Comparison of ENCODE assay signal across 1 cellular context in the genomic region with DNA sequence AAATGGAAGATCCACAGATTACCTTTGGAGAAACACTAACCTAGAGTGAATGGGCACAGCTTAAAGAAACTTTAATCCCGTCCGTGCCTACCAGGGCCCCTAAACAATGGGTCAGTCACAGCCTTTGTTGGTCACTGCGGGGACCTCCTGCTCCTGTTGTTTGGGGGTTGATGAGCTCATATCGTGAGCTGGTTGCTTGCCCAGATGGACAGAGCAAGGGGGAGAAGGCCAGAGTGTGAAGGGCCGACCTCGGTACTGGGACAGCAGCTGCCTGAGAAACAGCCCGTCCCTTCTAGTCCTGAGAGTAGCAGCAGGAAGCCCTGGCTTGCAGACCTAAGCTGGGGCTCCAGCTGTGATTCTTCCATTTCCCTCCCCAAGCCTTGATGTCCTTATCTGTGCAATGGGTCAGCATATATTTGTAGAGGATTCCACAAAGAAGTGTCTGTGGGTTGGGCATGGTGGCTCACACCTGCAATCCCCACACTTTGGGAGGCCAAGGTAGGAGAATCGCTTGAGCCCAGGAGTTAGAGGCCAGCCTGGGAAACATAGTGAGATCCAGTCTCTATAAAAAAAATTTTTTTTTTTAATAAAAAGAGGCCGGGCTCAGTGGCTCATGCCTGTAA.
TF ChIP-seq lines count a peak whose summit lies in the region.

No MANE protein-coding gene starts in this region.

TF ChIP-seq in H1, 55 proteins besides CTCF, POLR2A, EP300 and RAD21:
- peak; percentile 66; the same call in 1 of the 2 replicates for TF ChIP-seq JUND (IDR thresholded peaks at IDR 0.05; ENCODE audit: low read length)
- TF ChIP-seq MAFK (IDR thresholded peaks at IDR 0.05; ENCODE audit: low read depth, low read length) = no peak
- TF ChIP-seq KDM5A (IDR thresholded peaks at IDR 0.05; ENCODE audit: low read length) = no peak
- TF ChIP-seq KDM1A (IDR thresholded peaks at IDR 0.05; ENCODE audit: borderline replicate concordance, low read length) = peak; percentile 98
- no peak for TF ChIP-seq BRCA1 (IDR thresholded peaks at IDR 0.05; ENCODE audit: low read depth, low read length)
- TF ChIP-seq POLR2AphosphoS5 (IDR thresholded peaks at IDR 0.05; ENCODE audit: low read depth, low read length) = no peak
- TF ChIP-seq SIRT6 (IDR thresholded peaks at IDR 0.05; ENCODE audit: low read length) = no peak
- no peak for TF ChIP-seq PHF8 (conservative IDR thresholded peaks at IDR 0.05; ENCODE audit: low read depth, low read length)
- no peak for TF ChIP-seq ZNF274 (IDR thresholded peaks at IDR 0.05; ENCODE audit: borderline replicate concordance, extremely low read depth, low read length)
- TF ChIP-seq ATF2 (IDR thresholded peaks at IDR 0.05; ENCODE audit: low read length) = peak; percentile 86; the same call in 1 of the 2 replicates
- no peak for TF ChIP-seq TCF12 (IDR thresholded peaks at IDR 0.05; ENCODE audit: low read depth, low read length)
- no peak for TF ChIP-seq SRF (IDR thresholded peaks at IDR 0.05; ENCODE audit: low read depth, low read length)
- TF ChIP-seq EZH2 (IDR thresholded peaks at IDR 0.05; ENCODE audit: low read depth, low read length, severe bottlenecking) = no peak
- no peak for TF ChIP-seq FOSL1 (IDR thresholded peaks at IDR 0.05; ENCODE audit: insufficient read depth, low read depth, low read length)
- TF ChIP-seq SIX5 (IDR thresholded peaks at IDR 0.05; ENCODE audit: low read depth, low read length) = no peak
- TF ChIP-seq, protein P1, sequence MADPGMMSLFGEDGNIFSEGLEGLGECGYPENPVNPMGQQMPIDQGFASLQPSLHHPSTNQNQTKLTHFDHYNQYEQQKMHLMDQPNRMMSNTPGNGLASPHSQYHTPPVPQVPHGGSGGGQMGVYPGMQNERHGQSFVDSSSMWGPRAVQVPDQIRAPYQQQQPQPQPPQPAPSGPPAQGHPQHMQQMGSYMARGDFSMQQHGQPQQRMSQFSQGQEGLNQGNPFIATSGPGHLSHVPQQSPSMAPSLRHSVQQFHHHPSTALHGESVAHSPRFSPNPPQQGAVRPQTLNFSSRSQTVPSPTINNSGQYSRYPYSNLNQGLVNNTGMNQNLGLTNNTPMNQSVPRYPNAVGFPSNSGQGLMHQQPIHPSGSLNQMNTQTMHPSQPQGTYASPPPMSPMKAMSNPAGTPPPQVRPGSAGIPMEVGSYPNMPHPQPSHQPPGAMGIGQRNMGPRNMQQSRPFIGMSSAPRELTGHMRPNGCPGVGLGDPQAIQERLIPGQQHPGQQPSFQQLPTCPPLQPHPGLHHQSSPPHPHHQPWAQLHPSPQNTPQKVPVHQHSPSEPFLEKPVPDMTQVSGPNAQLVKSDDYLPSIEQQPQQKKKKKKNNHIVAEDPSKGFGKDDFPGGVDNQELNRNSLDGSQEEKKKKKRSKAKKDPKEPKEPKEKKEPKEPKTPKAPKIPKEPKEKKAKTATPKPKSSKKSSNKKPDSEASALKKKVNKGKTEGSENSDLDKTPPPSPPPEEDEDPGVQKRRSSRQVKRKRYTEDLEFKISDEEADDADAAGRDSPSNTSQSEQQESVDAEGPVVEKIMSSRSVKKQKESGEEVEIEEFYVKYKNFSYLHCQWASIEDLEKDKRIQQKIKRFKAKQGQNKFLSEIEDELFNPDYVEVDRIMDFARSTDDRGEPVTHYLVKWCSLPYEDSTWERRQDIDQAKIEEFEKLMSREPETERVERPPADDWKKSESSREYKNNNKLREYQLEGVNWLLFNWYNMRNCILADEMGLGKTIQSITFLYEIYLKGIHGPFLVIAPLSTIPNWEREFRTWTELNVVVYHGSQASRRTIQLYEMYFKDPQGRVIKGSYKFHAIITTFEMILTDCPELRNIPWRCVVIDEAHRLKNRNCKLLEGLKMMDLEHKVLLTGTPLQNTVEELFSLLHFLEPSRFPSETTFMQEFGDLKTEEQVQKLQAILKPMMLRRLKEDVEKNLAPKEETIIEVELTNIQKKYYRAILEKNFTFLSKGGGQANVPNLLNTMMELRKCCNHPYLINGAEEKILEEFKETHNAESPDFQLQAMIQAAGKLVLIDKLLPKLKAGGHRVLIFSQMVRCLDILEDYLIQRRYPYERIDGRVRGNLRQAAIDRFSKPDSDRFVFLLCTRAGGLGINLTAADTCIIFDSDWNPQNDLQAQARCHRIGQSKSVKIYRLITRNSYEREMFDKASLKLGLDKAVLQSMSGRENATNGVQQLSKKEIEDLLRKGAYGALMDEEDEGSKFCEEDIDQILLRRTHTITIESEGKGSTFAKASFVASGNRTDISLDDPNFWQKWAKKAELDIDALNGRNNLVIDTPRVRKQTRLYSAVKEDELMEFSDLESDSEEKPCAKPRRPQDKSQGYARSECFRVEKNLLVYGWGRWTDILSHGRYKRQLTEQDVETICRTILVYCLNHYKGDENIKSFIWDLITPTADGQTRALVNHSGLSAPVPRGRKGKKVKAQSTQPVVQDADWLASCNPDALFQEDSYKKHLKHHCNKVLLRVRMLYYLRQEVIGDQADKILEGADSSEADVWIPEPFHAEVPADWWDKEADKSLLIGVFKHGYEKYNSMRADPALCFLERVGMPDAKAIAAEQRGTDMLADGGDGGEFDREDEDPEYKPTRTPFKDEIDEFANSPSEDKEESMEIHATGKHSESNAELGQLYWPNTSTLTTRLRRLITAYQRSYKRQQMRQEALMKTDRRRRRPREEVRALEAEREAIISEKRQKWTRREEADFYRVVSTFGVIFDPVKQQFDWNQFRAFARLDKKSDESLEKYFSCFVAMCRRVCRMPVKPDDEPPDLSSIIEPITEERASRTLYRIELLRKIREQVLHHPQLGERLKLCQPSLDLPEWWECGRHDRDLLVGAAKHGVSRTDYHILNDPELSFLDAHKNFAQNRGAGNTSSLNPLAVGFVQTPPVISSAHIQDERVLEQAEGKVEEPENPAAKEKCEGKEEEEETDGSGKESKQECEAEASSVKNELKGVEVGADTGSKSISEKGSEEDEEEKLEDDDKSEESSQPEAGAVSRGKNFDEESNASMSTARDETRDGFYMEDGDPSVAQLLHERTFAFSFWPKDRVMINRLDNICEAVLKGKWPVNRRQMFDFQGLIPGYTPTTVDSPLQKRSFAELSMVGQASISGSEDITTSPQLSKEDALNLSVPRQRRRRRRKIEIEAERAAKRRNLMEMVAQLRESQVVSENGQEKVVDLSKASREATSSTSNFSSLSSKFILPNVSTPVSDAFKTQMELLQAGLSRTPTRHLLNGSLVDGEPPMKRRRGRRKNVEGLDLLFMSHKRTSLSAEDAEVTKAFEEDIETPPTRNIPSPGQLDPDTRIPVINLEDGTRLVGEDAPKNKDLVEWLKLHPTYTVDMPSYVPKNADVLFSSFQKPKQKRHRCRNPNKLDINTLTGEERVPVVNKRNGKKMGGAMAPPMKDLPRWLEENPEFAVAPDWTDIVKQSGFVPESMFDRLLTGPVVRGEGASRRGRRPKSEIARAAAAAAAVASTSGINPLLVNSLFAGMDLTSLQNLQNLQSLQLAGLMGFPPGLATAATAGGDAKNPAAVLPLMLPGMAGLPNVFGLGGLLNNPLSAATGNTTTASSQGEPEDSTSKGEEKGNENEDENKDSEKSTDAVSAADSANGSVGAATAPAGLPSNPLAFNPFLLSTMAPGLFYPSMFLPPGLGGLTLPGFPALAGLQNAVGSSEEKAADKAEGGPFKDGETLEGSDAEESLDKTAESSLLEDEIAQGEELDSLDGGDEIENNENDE (IDR thresholded peaks at IDR 0.05; ENCODE audit: insufficient replicate concordance, low read length) = no peak
- TF ChIP-seq HDAC6 (IDR thresholded peaks at IDR 0.05; ENCODE audit: low read depth, low read length) = no peak
- no peak for TF ChIP-seq RNF2 (IDR thresholded peaks at IDR 0.05; ENCODE audit: borderline replicate concordance, low read depth, low read length, missing control alignments, poor library complexity, severe bottlenecking)
- no peak for TF ChIP-seq NANOG (IDR thresholded peaks at IDR 0.05; ENCODE audit: insufficient read depth, low read depth, low read length, poor library complexity, severe bottlenecking)
- TF ChIP-seq, protein P2, sequence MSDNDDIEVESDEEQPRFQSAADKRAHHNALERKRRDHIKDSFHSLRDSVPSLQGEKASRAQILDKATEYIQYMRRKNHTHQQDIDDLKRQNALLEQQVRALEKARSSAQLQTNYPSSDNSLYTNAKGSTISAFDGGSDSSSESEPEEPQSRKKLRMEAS (IDR thresholded peaks at IDR 0.05) = 0 out of 2 replicates have a peak, but pooled peaks have one; percentile 20
- no peak for TF ChIP-seq SIN3A (conservative IDR thresholded peaks at IDR 0.05 in 1 of 2, IDR thresholded peaks at IDR 0.05 in 1 of 2; ENCODE audit: low read depth in 1 of 2, low read length in 2 of 2)
- TF ChIP-seq, protein P3, sequence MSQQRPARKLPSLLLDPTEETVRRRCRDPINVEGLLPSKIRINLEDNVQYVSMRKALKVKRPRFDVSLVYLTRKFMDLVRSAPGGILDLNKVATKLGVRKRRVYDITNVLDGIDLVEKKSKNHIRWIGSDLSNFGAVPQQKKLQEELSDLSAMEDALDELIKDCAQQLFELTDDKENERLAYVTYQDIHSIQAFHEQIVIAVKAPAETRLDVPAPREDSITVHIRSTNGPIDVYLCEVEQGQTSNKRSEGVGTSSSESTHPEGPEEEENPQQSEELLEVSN (IDR thresholded peaks at IDR 0.05) = peak; percentile 26; the same call in 1 of the 2 replicates
- TF ChIP-seq GTF2F1 (IDR thresholded peaks at IDR 0.05; ENCODE audit: borderline replicate concordance, low read depth, low read length) = no peak
- TF ChIP-seq BACH1 (IDR thresholded peaks at IDR 0.05; ENCODE audit: low read length) = no peak
- no peak for TF ChIP-seq CREB1 (IDR thresholded peaks at IDR 0.05)
- TF ChIP-seq ATF3 (IDR thresholded peaks at IDR 0.05; ENCODE audit: insufficient read depth, low read depth, low read length) = no peak
- TF ChIP-seq CTBP2 (IDR thresholded peaks at IDR 0.05; ENCODE audit: borderline replicate concordance, insufficient read depth, insufficient read length, low read length) = peak; percentile 50
- TF ChIP-seq KDM4A (IDR thresholded peaks at IDR 0.05; ENCODE audit: low read depth, low read length, severe bottlenecking) = no peak
- TF ChIP-seq HDAC2 (IDR thresholded peaks at IDR 0.05; ENCODE audit: borderline replicate concordance in 1 of 2, low read depth in 2 of 2, low read length in 2 of 2) = peak in 1 of 2 experiments; percentile 57; a peak in 1 of 4 replicates
- no peak for TF ChIP-seq RFX5 (IDR thresholded peaks at IDR 0.05; ENCODE audit: borderline replicate concordance, low read depth, low read length)
- no peak for TF ChIP-seq POU5F1 (IDR thresholded peaks at IDR 0.05; ENCODE audit: low read depth, low read length)
- TF ChIP-seq CBX5 (IDR thresholded peaks at IDR 0.05; ENCODE audit: low read depth, low read length) = no peak
- TF ChIP-seq USF2 (IDR thresholded peaks at IDR 0.05; ENCODE audit: low read length) = no peak
- no peak for TF ChIP-seq CHD2 (IDR thresholded peaks at IDR 0.05; ENCODE audit: low read length)
- TF ChIP-seq SP2 (IDR thresholded peaks at IDR 0.05; ENCODE audit: low read length) = no peak
- TF ChIP-seq TBP (IDR thresholded peaks at IDR 0.05; ENCODE audit: low read depth, low read length) = 0 out of 2 replicates have a peak, but pooled peaks have one; percentile 20
- no peak for TF ChIP-seq TEAD4 (IDR thresholded peaks at IDR 0.05; ENCODE audit: low read depth, low read length)
